In genomic region chr1:120213606-120214005, GRCh38 we compare ENCODE assay signal across 8 cellular contexts. TPM values are rescaled to one million over a fixed set of nuclear protein-coding genes. Genes with fewer than 3 reads are reported as not detected.
DNase-seq lines count a peak whose midpoint lies in the region; ATAC-seq, FAIRE-seq and TF ChIP-seq lines count a peak whose summit lies in the region.
"Not testable (repeated sequence)": the region's sequence is repeated elsewhere in the genome, so short reads cannot be mapped to it uniquely, and the experiment has no call there.

No MANE protein-coding gene starts in this region.

- H3K4me3 Mint-ChIP-seq in WTC11; activated naive CD8-positive, alpha-beta T cell treated with anti-CD3 and anti-CD28 coated beads, Interleukin-2, amount 10 ng/mL, durations not matched to agents 7 days and 5 days; naive thymus-derived CD8-positive, alpha-beta T cell; stimulated activated naive B cell treated with anti-CD40 and anti-IgM and Interleukin-4, amounts not matched to agents 10 μg/mL and 1 μg/mL and 100 μg/mL, for 72 hours: not testable (repeated sequence)

- not testable (repeated sequence) for H3K9me3 Mint-ChIP-seq in WTC11; activated naive CD8-positive, alpha-beta T cell treated with anti-CD3 and anti-CD28 coated beads, Interleukin-2, amount 10 ng/mL, durations not matched to agents 7 days and 5 days; naive thymus-derived CD8-positive, alpha-beta T cell; stimulated activated naive B cell treated with anti-CD40 and anti-IgM and Interleukin-4, amounts not matched to agents 10 μg/mL and 1 μg/mL and 100 μg/mL, for 72 hours

- ATAC-seq in A549, result peak; percentile 80 to 87; a peak in 5 of 6 replicates
- ATAC-seq in HG03565 (IDR thresholded peaks at IDR 0.05; ENCODE audit: unreplicated experiment), result peak; percentile 53
- ATAC-seq in WTC11, result peak; percentile 74
- ATAC-seq in activated naive CD8-positive, alpha-beta T cell treated with anti-CD3 and anti-CD28 coated beads, Interleukin-2, amount 10 ng/mL, durations not matched to agents 7 days and 5 days (ENCODE audit: low read depth), result peak; percentile 52
- ATAC-seq in gastroesophageal sphincter, result peak; percentile 77
- ATAC-seq in left lobe of liver, result peak; percentile 99
- ATAC-seq in naive thymus-derived CD8-positive, alpha-beta T cell, result peak; percentile 73 to 76
- ATAC-seq in stimulated activated naive B cell treated with anti-CD40 and anti-IgM and Interleukin-4, amounts not matched to agents 10 μg/mL and 1 μg/mL and 100 μg/mL, for 72 hours (replicated peaks), result peak; percentile 47 to 67

- H3K36me3 Mint-ChIP-seq in WTC11; activated naive CD8-positive, alpha-beta T cell treated with anti-CD3 and anti-CD28 coated beads, Interleukin-2, amount 10 ng/mL, durations not matched to agents 7 days and 5 days; naive thymus-derived CD8-positive, alpha-beta T cell; stimulated activated naive B cell treated with anti-CD40 and anti-IgM and Interleukin-4, amounts not matched to agents 10 μg/mL and 1 μg/mL and 100 μg/mL, for 72 hours: not testable (repeated sequence)

- H3K4me2 ChIP-seq in A549, result not testable (repeated sequence)

- WGBS in A549 (ENCODE audit: missing lambda C conversion rate), result no CpG with 5 or more reads among the region's 2 CpGs
- WGBS in gastroesophageal sphincter (ENCODE audit: low coverage in 1 of 2), 2 donors, result no CpG with 5 or more reads among the region's 2 CpGs

- not testable (repeated sequence) for TF ChIP-seq CTCF in A549 (IDR thresholded peaks at IDR 0.05); WTC11 (IDR thresholded peaks at IDR 0.05); gastroesophageal sphincter (IDR thresholded peaks at IDR 0.05)

- H3K27me3 ChIP-seq in gastroesophageal sphincter, result not testable (repeated sequence)

- POLR2A ChIA-PET in A549 (lab: Yijun Ruan, JAX); WTC11 (lab: Charles Lee); activated naive CD8-positive, alpha-beta T cell treated with anti-CD3 and anti-CD28 coated beads, Interleukin-2, amount 10 ng/mL, durations not matched to agents 7 days and 5 days (lab: Charles Lee); naive thymus-derived CD8-positive, alpha-beta T cell (lab: Charles Lee): not testable (repeated sequence)

- H3K4me1 Mint-ChIP-seq in WTC11; activated naive CD8-positive, alpha-beta T cell treated with anti-CD3 and anti-CD28 coated beads, Interleukin-2, amount 10 ng/mL, durations not matched to agents 7 days and 5 days; naive thymus-derived CD8-positive, alpha-beta T cell; stimulated activated naive B cell treated with anti-CD40 and anti-IgM and Interleukin-4, amounts not matched to agents 10 μg/mL and 1 μg/mL and 100 μg/mL, for 72 hours: not testable (repeated sequence)

- CTCF ChIA-PET in A549 (lab: Yijun Ruan, JAX); WTC11 (lab: Charles Lee): not testable (repeated sequence)

- TF ChIP-seq EP300 in A549 (IDR thresholded peaks at IDR 0.05); gastroesophageal sphincter (IDR thresholded peaks at IDR 0.05): not testable (repeated sequence)

- not testable (repeated sequence) for H3K4me1 ChIP-seq in A549, gastroesophageal sphincter

- not testable (repeated sequence) for H3K27me3 Mint-ChIP-seq in WTC11 (ENCODE audit: low read depth); activated naive CD8-positive, alpha-beta T cell treated with anti-CD3 and anti-CD28 coated beads, Interleukin-2, amount 10 ng/mL, durations not matched to agents 7 days and 5 days; naive thymus-derived CD8-positive, alpha-beta T cell; stimulated activated naive B cell treated with anti-CD40 and anti-IgM and Interleukin-4, amounts not matched to agents 10 μg/mL and 1 μg/mL and 100 μg/mL, for 72 hours

- not testable (repeated sequence) for FAIRE-seq in A549 (lab: Jason Lieb, UNC)

- not testable (repeated sequence) for H3K36me3 ChIP-seq in gastroesophageal sphincter

- not testable (repeated sequence) for TF ChIP-seq RAD21 in A549 (conservative IDR thresholded peaks at IDR 0.05 in 1 of 2, IDR thresholded peaks at IDR 0.05 in 1 of 2)

- not testable (repeated sequence) for H3K4me3 ChIP-seq in A549, gastroesophageal sphincter

- H3K27ac Mint-ChIP-seq in WTC11; activated naive CD8-positive, alpha-beta T cell treated with anti-CD3 and anti-CD28 coated beads, Interleukin-2, amount 10 ng/mL, durations not matched to agents 7 days and 5 days; naive thymus-derived CD8-positive, alpha-beta T cell; stimulated activated naive B cell treated with anti-CD40 and anti-IgM and Interleukin-4, amounts not matched to agents 10 μg/mL and 1 μg/mL and 100 μg/mL, for 72 hours: not testable (repeated sequence)

- DNase-seq in A549 (ENCODE audit: low read depth in 1 of 2, low spot score in 1 of 2); WTC11 (ENCODE audit: low spot score); activated naive CD8-positive, alpha-beta T cell treated with anti-CD3 and anti-CD28 coated beads, Interleukin-2, amount 10 ng/mL, durations not matched to agents 7 days and 5 days; left lobe of liver (ENCODE audit: low spot score); naive thymus-derived CD8-positive, alpha-beta T cell; stimulated activated naive B cell treated with anti-CD40 and anti-IgM and Interleukin-4, amounts not matched to agents 10 μg/mL and 1 μg/mL and 100 μg/mL, for 72 hours: not testable (repeated sequence)

- not testable (repeated sequence) for H3K9me3 ChIP-seq in A549, gastroesophageal sphincter

- not testable (repeated sequence) for TF ChIP-seq POLR2A in A549 (IDR thresholded peaks at IDR 0.05; ENCODE audit: low read length); gastroesophageal sphincter (IDR thresholded peaks at IDR 0.05)

- H3K27ac ChIP-seq in A549, gastroesophageal sphincter: not testable (repeated sequence)

RNA-seq across cellular contexts. Expression of gene SEC22B, which starts 37.3 kb away (rescaled TPM):
- polyA plus RNA-seq in A549 (2011; rRNA removed), result 14.7 and 17.7 TPM in 2 replicates
- polyA plus RNA-seq in A549 (2012; cell fraction: cytosol; rRNA removed), result 3.2 and 3.5 TPM in 2 replicates
- 2.1 and 3.8 TPM in 2 replicates for polyA plus RNA-seq in A549 (2012; cell fraction: nucleus; rRNA removed)
- 10.3 to 12.0 TPM (median 11.2 TPM) in 3 replicates for polyA plus RNA-seq in A549 (2017; fragmentation: RNase III; extraction: RNeasy Plus Mini Kit Qiagen cat#74134 plus additional on column Dnase treatment)
- polyA minus RNA-seq in A549 (2011; rRNA and poly(A)+ RNA removed), result 8.9 and 9.2 TPM in 2 replicates
- total RNA-seq in WTC11 (2021), result 9.5 to 11.5 TPM (median 9.9 TPM) in 3 replicates
- total RNA-seq in activated naive CD8-positive, alpha-beta T cell treated with anti-CD3 and anti-CD28 coated beads, Interleukin-2, amount 10 ng/mL, durations not matched to agents 7 days and 5 days, result 10 to 100 TPM; 29.4 to 32.0 TPM
- total RNA-seq in gastroesophageal sphincter, result 10 to 100 TPM; 25.4 to 38.8 (median 26.0) TPM
- total RNA-seq in left lobe of liver, result 18.5 TPM
- 10 to 100 TPM; 46.0 to 49.9 TPM for total RNA-seq in naive thymus-derived CD8-positive, alpha-beta T cell
- 10 to 100 TPM; 15.8 to 17.8 (median 16.9) TPM for polyA plus RNA-seq in naive thymus-derived CD8-positive, alpha-beta T cell
